In the genomic region with DNA sequence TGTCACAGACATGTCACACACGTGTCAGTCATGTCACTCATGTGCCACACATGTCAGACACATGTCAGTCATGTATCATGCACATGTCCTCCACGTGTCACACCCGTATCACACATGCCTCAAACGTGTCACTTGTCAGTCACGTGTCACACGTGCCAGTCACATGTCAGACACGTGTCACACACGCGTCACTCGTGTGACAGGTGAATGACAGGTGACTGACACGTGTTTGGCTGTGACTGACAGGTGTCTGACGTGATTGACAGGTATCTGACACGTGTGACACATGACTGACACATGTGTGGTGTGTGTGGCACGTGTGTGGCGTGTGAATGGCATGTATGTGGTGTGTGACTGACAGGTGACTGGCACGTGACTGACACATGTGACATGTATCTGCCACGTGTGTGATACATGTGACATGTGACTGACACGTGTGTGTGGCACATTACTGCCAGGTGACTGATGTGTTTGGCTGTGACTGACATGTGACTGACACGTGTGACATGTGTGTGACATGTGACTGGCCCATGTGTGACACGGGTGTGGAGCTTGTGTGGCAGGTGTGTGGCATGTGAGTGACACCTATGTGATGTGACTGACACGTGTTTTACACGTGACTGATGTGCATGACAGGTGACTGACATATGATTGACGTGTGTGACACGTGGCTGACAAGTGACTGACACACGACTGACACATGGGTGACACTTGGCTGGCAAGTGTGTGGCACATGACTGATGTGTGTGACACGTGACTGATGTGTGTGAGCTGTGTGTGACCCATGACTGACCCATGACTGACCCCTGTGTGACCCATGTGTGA, we compare ENCODE assay signal across 32 cellular contexts.
"Had no signal": no experiment of that assay in that cellular context is flagged by ENCODE, and none has a peak within 500 bp of the region (broad histone marks: within the 10 kb centered on the region; RNA-seq: fewer than 3 reads in every experiment).

No MANE protein-coding gene starts in this region.

- FAIRE-seq: frontal cortex, TTC549 had no signal

- H3K4me1 Mint-ChIP-seq: activated CD4-positive, alpha-beta memory T cell treated with anti-CD3 and anti-CD28 coated beads, Interleukin-2, amount 10 ng/mL, durations not matched to agents 7 days and 5 days; activated CD4-positive, alpha-beta T cell treated with anti-CD3 and anti-CD28 coated beads, Interleukin-2, amount 10 ng/mL, durations not matched to agents 7 days and 5 days; central memory CD8-positive, alpha-beta T cell; stimulated activated naive CD8-positive, alpha-beta T cell treated with anti-CD3 and anti-CD28 coated beads, Interleukin-15, amount 100 ng/mL, for 72 hours had no signal

- H3K27me3 Mint-ChIP-seq: activated CD4-positive, alpha-beta memory T cell treated with anti-CD3 and anti-CD28 coated beads, Interleukin-2, amount 10 ng/mL, durations not matched to agents 7 days and 5 days; activated CD4-positive, alpha-beta T cell treated with anti-CD3 and anti-CD28 coated beads, Interleukin-2, amount 10 ng/mL, durations not matched to agents 7 days and 5 days; dendritic cell treated with granulocyte-macrophage colony-stimulating factor and Interleukin-4, amounts not matched to agents 40 ng/mL and 50 ng/mL, for 4 days; progenitor cell of endocrine pancreas; stimulated activated naive CD8-positive, alpha-beta T cell treated with anti-CD3 and anti-CD28 coated beads, Interleukin-15, amount 100 ng/mL, for 72 hours had no signal

- H3K27ac ChIP-seq: breast epithelium, esophagus muscularis mucosa, left ventricle myocardium inferior, neutrophil, ovary, skin epidermis, thyroid gland, upper lobe of right lung, VCaP had no signal

- H3K4me1 ChIP-seq: breast epithelium, esophagus muscularis mucosa, left ventricle myocardium inferior, thyroid gland, upper lobe of right lung had no signal

- ATAC-seq: mucosa of descending colon; natural killer cell treated with Interleukin-12 subunit alpha and Interleukin-12 subunit beta and Interleukin-15 and Interleukin-18, amount 100 ng/mL, for 72 hours; sciatic nerve; stimulated activated naive CD8-positive, alpha-beta T cell treated with anti-CD3 and anti-CD28 coated beads, Interleukin-15, amount 100 ng/mL, for 72 hours; upper lobe of right lung had no signal

- H3K27me3 ChIP-seq: esophagus muscularis mucosa, neutrophil, ovary, thyroid gland, upper lobe of right lung had no signal

- H3K4me3 Mint-ChIP-seq: activated CD4-positive, alpha-beta memory T cell treated with anti-CD3 and anti-CD28 coated beads, Interleukin-2, amount 10 ng/mL, durations not matched to agents 7 days and 5 days; activated CD4-positive, alpha-beta T cell treated with anti-CD3 and anti-CD28 coated beads, Interleukin-2, amount 10 ng/mL, durations not matched to agents 7 days and 5 days; activated T-cell treated with anti-CD3 and anti-CD28 coated beads, Interleukin-2, amount 50 U/mL, for 24 hours; central memory CD8-positive, alpha-beta T cell; dendritic cell treated with granulocyte-macrophage colony-stimulating factor and Interleukin-4, amounts not matched to agents 40 ng/mL and 50 ng/mL, for 4 days; natural killer cell treated with Interleukin-12 subunit alpha and Interleukin-12 subunit beta and Interleukin-15 and Interleukin-18, amount 100 ng/mL, for 72 hours; stimulated activated naive CD8-positive, alpha-beta T cell treated with anti-CD3 and anti-CD28 coated beads, Interleukin-15, amount 100 ng/mL, for 72 hours; T-helper 1 cell treated with Interleukin-12 subunit alpha and Interleukin-12 subunit beta and Interleukin-4 antibody, amounts not matched to agents 30 μg/mL and 1 μg/mL, for 36 hours had no signal

- H3K36me3 Mint-ChIP-seq: natural killer cell treated with Interleukin-12 subunit alpha and Interleukin-12 subunit beta and Interleukin-15 and Interleukin-18, amount 100 ng/mL, for 72 hours had no signal

- H3K36me3 ChIP-seq: breast epithelium, esophagus muscularis mucosa, left ventricle myocardium inferior, neutrophil, ovary, thyroid gland, upper lobe of right lung had no signal

- H3K27ac Mint-ChIP-seq: activated CD4-positive, alpha-beta memory T cell treated with anti-CD3 and anti-CD28 coated beads, Interleukin-2, amount 10 ng/mL, durations not matched to agents 7 days and 5 days; activated CD4-positive, alpha-beta T cell treated with anti-CD3 and anti-CD28 coated beads, Interleukin-2, amount 10 ng/mL, durations not matched to agents 7 days and 5 days; activated T-cell treated with anti-CD3 and anti-CD28 coated beads, Interleukin-2, amount 50 U/mL, for 24 hours; dendritic cell treated with granulocyte-macrophage colony-stimulating factor and Interleukin-4, amounts not matched to agents 40 ng/mL and 50 ng/mL, for 4 days; natural killer cell treated with Interleukin-12 subunit alpha and Interleukin-12 subunit beta and Interleukin-15 and Interleukin-18, amount 100 ng/mL, for 72 hours; progenitor cell of endocrine pancreas; stimulated activated naive CD8-positive, alpha-beta T cell treated with anti-CD3 and anti-CD28 coated beads, Interleukin-15, amount 100 ng/mL, for 72 hours; T-helper 1 cell treated with Interleukin-12 subunit alpha and Interleukin-12 subunit beta and Interleukin-4 antibody, amounts not matched to agents 30 μg/mL and 1 μg/mL, for 36 hours had no signal

- H3K9me3 ChIP-seq: breast epithelium, left ventricle myocardium inferior, mucosa of descending colon, neutrophil, thyroid gland, upper lobe of right lung had no signal

- H3K4me3 ChIP-seq: breast epithelium, esophagus muscularis mucosa, left ventricle myocardium inferior, mucosa of descending colon, ovary, skin epidermis, thyroid gland, upper lobe of right lung had no signal

- H3K9me3 Mint-ChIP-seq: activated CD4-positive, alpha-beta T cell treated with anti-CD3 and anti-CD28 coated beads, Interleukin-2, amount 10 ng/mL, durations not matched to agents 7 days and 5 days; activated T-cell treated with anti-CD3 and anti-CD28 coated beads, Interleukin-2, amount 50 U/mL, for 24 hours; central memory CD8-positive, alpha-beta T cell; natural killer cell treated with Interleukin-12 subunit alpha and Interleukin-12 subunit beta and Interleukin-15 and Interleukin-18, amount 100 ng/mL, for 72 hours; stimulated activated naive CD8-positive, alpha-beta T cell treated with anti-CD3 and anti-CD28 coated beads, Interleukin-15, amount 100 ng/mL, for 72 hours; T-helper 1 cell treated with Interleukin-12 subunit alpha and Interleukin-12 subunit beta and Interleukin-4 antibody, amounts not matched to agents 30 μg/mL and 1 μg/mL, for 36 hours had no signal

- DNase-seq: activated CD4-positive, alpha-beta memory T cell treated with anti-CD3 and anti-CD28 coated beads, Interleukin-2, amount 10 ng/mL, durations not matched to agents 7 days and 5 days; activated CD4-positive, alpha-beta T cell treated with anti-CD3 and anti-CD28 coated beads, Interleukin-2, amount 10 ng/mL, durations not matched to agents 7 days and 5 days; activated CD4-positive, CD25-positive, alpha-beta regulatory T cell treated with anti-CD3 and anti-CD28 coated beads, Interleukin-2, amount 50 U/mL, for 72 hours; activated CD8-positive, alpha-beta memory T cell treated with anti-CD3 and anti-CD28 coated beads, Interleukin-2, amount 50 U/mL, for 48 hours; activated gamma-delta T cell treated with Interleukin-2 at 50 U/mL for 16 hours; activated naive CD4-positive, alpha-beta T cell treated with anti-CD3 and anti-CD28 coated beads, Interleukin-2, amount 50 U/mL, for 16 hours; activated T-cell treated with anti-CD3 and anti-CD28 coated beads, Interleukin-2, amount 50 U/mL, for 24 hours; amniotic stem cell; glutamatergic neuron; islet precursor cell; left ventricle myocardium inferior; ovary; stimulated activated CD4-positive, alpha-beta T cell treated with anti-CD3 and anti-CD28 coated beads, Interleukin-12 subunit alpha, Interleukin-12 subunit beta, amount 100 ng/mL, for 4 hours; stimulated activated CD4-positive, alpha-beta T cell treated with anti-CD3 and anti-CD28 coated beads, Interleukin-4, amount 100 ng/mL, for 1 hour; stimulated activated naive CD8-positive, alpha-beta T cell treated with anti-CD3 and anti-CD28 coated beads, Interleukin-15, amount 100 ng/mL, for 72 hours; T-helper 9 cell; thyroid gland; upper lobe of right lung had no signal
